Comparison of ENCODE assay signal across 22 cellular contexts in genomic region chr4:156328882-156329281, GRCh38.
DNase-seq lines count a peak whose midpoint lies in the region; ATAC-seq, FAIRE-seq and TF ChIP-seq lines count a peak whose summit lies in the region.
"Had no signal": no experiment of that assay in that cellular context is flagged by ENCODE, and none has a peak within 500 bp of the region (broad histone marks: within the 10 kb centered on the region; RNA-seq: fewer than 3 reads in every experiment).

No MANE protein-coding gene starts in this region.

- H3K4me2 ChIP-seq in osteoblast (ENCODE audit: insufficient read depth, low read length): peak overlapping the region; percentile 3
- H3K4me2 ChIP-seq: BLaER1 had no signal

- peak overlapping the region; percentile 57 for H2AFZ ChIP-seq in osteoblast (ENCODE audit: low read length)

- H3K9me3 ChIP-seq in osteoblast (ENCODE audit: low read depth, low read length) (no peaks in the 10 kb centered on the region), kidney (ENCODE audit: control insufficient read depth in 1 of 2, low read length in 2 of 2) (no peaks in the 10 kb centered on the region)
- H3K9me3 ChIP-seq: BLaER1, Caco-2 had no signal

- DNase-seq in M059J (ENCODE audit: low read depth) (peak; percentile 38), osteoblast (ENCODE audit: insufficient read length, low spot score, missing footprints) (no peak), NAMALWA (ENCODE audit: low spot score) (no peak), kidney (no peak)
- DNase-seq in activated T-cell treated with anti-CD3 and anti-CD28 coated beads, Interleukin-2, amount 50 U/mL, for 48 hours: no peak
- DNase-seq: Caco-2; CD4-positive, CD25-positive, alpha-beta regulatory T cell; CD8-positive, alpha-beta T cell; DMS153; DND-41; GOT3; H7; HCEC 1CT had no signal

- no peak overlapping the region for H3K9ac ChIP-seq in kidney (ENCODE audit: low read length in 2 of 2)
- H3K9ac ChIP-seq: BLaER1 had no signal

- H3K4me3 ChIP-seq in osteoblast (ENCODE audit: insufficient read depth, low read length) (no peak overlapping the region), kidney (ENCODE audit: low read length in 2 of 2) (no peak overlapping the region)
- H3K4me3 ChIP-seq: BLaER1 had no signal

- H3K36me3 ChIP-seq in osteoblast (ENCODE audit: insufficient read depth, low read length) (no peaks in the 10 kb centered on the region), kidney (ENCODE audit: control insufficient read depth in 1 of 2, insufficient read depth in 2 of 2, low read length in 2 of 2) (no peaks in the 10 kb centered on the region)
- H3K36me3 ChIP-seq: BLaER1 had no signal

- H4K20me1 ChIP-seq in osteoblast (ENCODE audit: insufficient read depth, low read length): no peaks in the 10 kb centered on the region
- H4K20me1 ChIP-seq: BLaER1 had no signal

- no peaks in the 10 kb centered on the region for H3K27me3 ChIP-seq in osteoblast (ENCODE audit: insufficient read depth, low read length)
- H3K27me3 ChIP-seq: BLaER1 had no signal

- no peak for TF ChIP-seq CTCF in osteoblast (IDR thresholded peaks at IDR 0.05; ENCODE audit: extremely low read depth, low read depth, low read length)
- TF ChIP-seq CTCF in kidney (IDR thresholded peaks at IDR 0.05; ENCODE audit: borderline replicate concordance, extremely low read depth, insufficient read depth): no peak

- H3K4me1 ChIP-seq in osteoblast (ENCODE audit: insufficient read depth, low read length) (peaks cover 6% of the 10 kb centered on the region), kidney (ENCODE audit: control insufficient read depth in 1 of 2, insufficient read depth in 1 of 2, low read depth in 1 of 2, low read length in 2 of 2) (no peaks in the 10 kb centered on the region)
- H3K4me1 ChIP-seq: BLaER1, Caco-2 had no signal

- intact Hi-C loops in kidney (cut with DNase I): no loop called here

- FAIRE-seq in TTC549 (lab: Jason Lieb, UNC) (peak; percentile 37), kidney (lab: Jason Lieb, UNC) (no peak)
- FAIRE-seq: A204.1, G401.6, GM18507 had no signal

- ATAC-seq in GM18867 (IDR thresholded peaks at IDR 0.05; ENCODE audit: unreplicated experiment) (peak; percentile 61), SK-N-SH treated with all-trans-retinoic acid at 6 μM for 48 hours (no peak)
- ATAC-seq: CD8-positive, alpha-beta T cell had no signal

- H3K79me2 ChIP-seq in osteoblast (ENCODE audit: insufficient read depth, low read length): no peaks in the 10 kb centered on the region

- H3K27ac ChIP-seq in osteoblast (ENCODE audit: low read depth, low read length) (no peak overlapping the region), kidney (ENCODE audit: low read depth in 2 of 2, low read length in 2 of 2) (no peak overlapping the region)
- H3K27ac ChIP-seq: 22Rv1, BLaER1, C4-2B had no signal

TF ChIP-seq in SK-N-SH treated with all-trans-retinoic acid at 6 μM for 48 hours, 23 proteins besides CTCF, POLR2A, EP300 and RAD21:
- TF ChIP-seq ZFP30 (CRISPR knock-in tag; IDR thresholded peaks at IDR 0.05) (no peak), CSDC2 (CRISPR knock-in tag; IDR thresholded peaks at IDR 0.05) (no peak), OSR1 (CRISPR knock-in tag; IDR thresholded peaks at IDR 0.05) (no peak), TOX (CRISPR knock-in tag; IDR thresholded peaks at IDR 0.05; ENCODE audit: borderline replicate concordance) (no peak), CSRNP3 (CRISPR knock-in tag; IDR thresholded peaks at IDR 0.05) (no peak), BACH2 (CRISPR knock-in tag; IDR thresholded peaks at IDR 0.05; ENCODE audit: borderline replicate concordance) (no peak), ZFP3 (CRISPR knock-in tag; IDR thresholded peaks at IDR 0.05) (no peak), ESRRG (CRISPR knock-in tag; IDR thresholded peaks at IDR 0.05) (no peak), ARNTL (CRISPR knock-in tag; IDR thresholded peaks at IDR 0.05; ENCODE audit: borderline replicate concordance, low read depth) (no peak), TSHZ2 (CRISPR knock-in tag; IDR thresholded peaks at IDR 0.05) (no peak), TCF4 (CRISPR knock-in tag; IDR thresholded peaks at IDR 0.05; ENCODE audit: borderline replicate concordance) (no peak)
